Comparison of ENCODE assay signal across 1 cellular context in genomic region chr11:94734563-94735275, GRCh38.
TF ChIP-seq lines count a peak whose summit lies in the region.

No MANE protein-coding gene starts in this region.

TF ChIP-seq in K562, 482 proteins besides CTCF, POLR2A, EP300 and RAD21:
- TF ChIP-seq JUND (IDR thresholded peaks at IDR 0.05; ENCODE audit: borderline replicate concordance, low read depth, low read length) (peak; percentile 19; the same call in 1 of the 2 replicates), JUND (tag; IDR thresholded peaks at IDR 0.05; ENCODE audit: borderline replicate concordance, low read depth, low read length) (peak; percentile 22; the same call in 1 of the 3 replicates), CAMTA2 (CRISPR knock-in tag; conservative IDR thresholded peaks at IDR 0.05) (no peak), NFE2 (IDR thresholded peaks at IDR 0.05; ENCODE audit: low read depth) (peak; percentile 67), SMARCA4 (IDR thresholded peaks at IDR 0.05) (peak; percentile 18; the same call in 1 of the 2 replicates), TSHZ1 (CRISPR knock-in tag; IDR thresholded peaks at IDR 0.05) (no peak), TEAD1 (CRISPR knock-in tag; IDR thresholded peaks at IDR 0.05) (0 out of 4 replicates have a peak, but pooled peaks of 1 of the 2 experiments have one; percentile 32), ZNF311 (CRISPR knock-in tag; IDR thresholded peaks at IDR 0.05) (no peak), MAFG (tag; conservative IDR thresholded peaks at IDR 0.05) (0 out of 2 replicates have a peak, but pooled peaks have one; percentile 8), ZNF584 (CRISPR knock-in tag; IDR thresholded peaks at IDR 0.05; ENCODE audit: low read depth) (peak; percentile 61; the same call in 1 of the 2 replicates), HOMEZ (CRISPR knock-in tag; IDR thresholded peaks at IDR 0.05) (0 out of 2 replicates have a peak, but pooled peaks have one; percentile 16), RCOR1 (IDR thresholded peaks at IDR 0.05; ENCODE audit: borderline replicate concordance in 1 of 2, low read depth in 2 of 2, low read length in 2 of 2) (peak in 1 of 2 experiments; percentile 13; a peak in 2 of 4 replicates), ZBTB12 (CRISPR knock-in tag; IDR thresholded peaks at IDR 0.05) (peak; percentile 21; the same call in 1 of the 2 replicates), ELF2 (CRISPR knock-in tag; IDR thresholded peaks at IDR 0.05) (0 out of 2 replicates have a peak, but pooled peaks have one; percentile 36), ATF3 (IDR thresholded peaks at IDR 0.05) (peak; percentile 48; the same call in 1 of the 2 replicates), ATF3 (CRISPR knock-in tag; conservative IDR thresholded peaks at IDR 0.05) (no peak), CTBP1 (IDR thresholded peaks at IDR 0.05; ENCODE audit: borderline replicate concordance) (peak; percentile 60; the same call in 1 of the 2 replicates), BRD4 (IDR thresholded peaks at IDR 0.05) (no peak), ZNF316 (IDR thresholded peaks at IDR 0.05) (peak; percentile 18; the same call in 1 of the 2 replicates), STAT6 (CRISPR knock-in tag; IDR thresholded peaks at IDR 0.05) (no peak), TBL1XR1 (IDR thresholded peaks at IDR 0.05; ENCODE audit: low read length in 2 of 2) (no peak), NRF1 (conservative IDR thresholded peaks at IDR 0.05 in 1 of 2, IDR thresholded peaks at IDR 0.05 in 1 of 2) (peak; percentile 33 to 45; a peak in 2 of 4 replicates), SRSF7 (optimal IDR thresholded peaks at IDR 0.05; ENCODE audit: low read depth, low read length) (no peak), FOSL1 (tag; conservative IDR thresholded peaks at IDR 0.05) (peak; percentile 61), CHD2 (IDR thresholded peaks at IDR 0.05; ENCODE audit: low read depth, low read length) (no peak), ZNF583 (CRISPR knock-in tag; IDR thresholded peaks at IDR 0.05) (0 out of 2 replicates have a peak, but pooled peaks have one; percentile 16), ZEB2 (IDR thresholded peaks at IDR 0.05) (0 out of 2 replicates have a peak, but pooled peaks have one; percentile 19), ZNF274 (IDR thresholded peaks at IDR 0.05; ENCODE audit: borderline replicate concordance, low read depth, low read length) (no peak), LEF1 (IDR thresholded peaks at IDR 0.05) (peak; percentile 63; the same call in 1 of the 2 replicates), KDM2B (CRISPR knock-in tag; IDR thresholded peaks at IDR 0.05) (no peak)
